9 cellular contexts compared by ENCODE assay signal in the genomic region with DNA sequence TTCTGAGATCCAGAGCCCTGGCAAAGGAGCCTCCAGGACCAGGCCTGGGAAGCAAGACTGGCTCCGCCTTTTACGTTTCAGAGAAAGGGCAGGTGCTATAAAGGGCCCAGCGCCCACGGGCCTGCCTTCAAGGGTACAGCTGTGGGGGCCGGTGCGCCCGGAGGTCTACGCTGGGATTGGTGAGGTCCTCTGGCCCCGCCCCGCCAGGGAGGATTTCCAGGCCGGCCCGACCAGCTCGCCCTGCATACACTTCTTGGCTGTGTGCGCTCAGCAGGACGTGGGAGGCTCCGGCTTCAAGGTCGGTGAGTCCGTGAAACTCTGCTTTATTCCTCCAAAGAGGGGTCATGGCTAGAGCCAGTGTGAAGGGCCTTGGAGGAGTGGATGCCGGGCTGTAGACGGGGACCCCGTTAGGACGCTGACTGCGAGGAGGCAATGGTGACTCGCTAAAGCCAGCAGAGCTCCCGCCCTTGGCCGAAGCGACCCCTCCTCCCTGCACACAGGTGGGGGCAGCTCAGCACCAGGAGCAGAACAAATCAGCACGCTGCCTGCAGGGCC. TPM values are rescaled to one million over a fixed set of nuclear protein-coding genes. Genes with fewer than 3 reads are reported as not detected.
DNase-seq lines count a peak whose midpoint lies in the region; ATAC-seq and TF ChIP-seq lines count a peak whose summit lies in the region.
"Had no signal": no experiment of that assay in that cellular context is flagged by ENCODE, and none has a peak within 500 bp of the region (broad histone marks: within the 10 kb centered on the region; RNA-seq: fewer than 3 reads in every experiment).

CKMT2 (plus strand) TSS at position 243 of the 555 bp plus-strand sequence. CDS start 17,811 bp downstream, outside the sequence.

- no peaks in the 10 kb centered on the region for H3K9me3 ChIP-seq in body of pancreas
- H3K9me3 ChIP-seq in psoas muscle: no peaks in the 10 kb centered on the region

- ATAC-seq in GM18907 (IDR thresholded peaks at IDR 0.05; ENCODE audit: unreplicated experiment) (peak; percentile 55), body of pancreas (peak; percentile 91), psoas muscle (peak; percentile 85 to 87 (median 86)), HG03442 (IDR thresholded peaks at IDR 0.05; ENCODE audit: unreplicated experiment) (no peak), HG02870 (IDR thresholded peaks at IDR 0.05; ENCODE audit: unreplicated experiment) (no peak)
- ATAC-seq: Panc1 had no signal

- POLR2A ChIA-PET in HEK293T (lab: Yijun Ruan, JAX): no interaction called here

- WGBS in body of pancreas, 2 donors: 2 to 7% methylated on average over 18 to 28 of the region's 28 CpGs
- 4% methylated on average over 28 of the region's 28 CpGs for WGBS in psoas muscle, 3 donors

- no peaks in the 10 kb centered on the region for H3K27me3 ChIP-seq in body of pancreas
- H3K27me3 ChIP-seq in psoas muscle (ENCODE audit: insufficient read depth in 3 of 3, low read length in 2 of 3): no peaks in the 10 kb centered on the region

- CTCF ChIA-PET in HEK293T (lab: Yijun Ruan, JAX): interaction anchor here (0.6 kb wide), 1 partner anchor 80 kb away, joined by 8 read pairs; no protein-coding TSS in a partner anchor

- H3K27ac ChIP-seq in body of pancreas (peak within 1 kb of the TSS in 3 of 4 donors; percentile 51 to 65 (median 52)), psoas muscle (peak within 1 kb of the TSS; percentile 98)

- H3K4me3 ChIP-seq in body of pancreas (no peak within 1 kb of the TSS), psoas muscle (peak within 1 kb of the TSS; percentile 78)

- H3K36me3 ChIP-seq in body of pancreas (replicated peaks in 1 of 2; ENCODE audit: insufficient read depth in 1 of 2, low read depth in 2 of 2) (no peaks in the 10 kb centered on the region), psoas muscle (ENCODE audit: insufficient read depth in 1 of 2, low read depth in 1 of 2) (peaks cover 0 to 4% of the 10 kb centered on the region in 2 donors)

- peak; percentile 23 to 67 (median 60) for TF ChIP-seq POLR2A in body of pancreas (IDR thresholded peaks at IDR 0.05)

- peaks cover 34% of the 10 kb centered on the region for H3K4me1 ChIP-seq in body of pancreas
- H3K4me1 ChIP-seq in psoas muscle: peaks cover 43% of the 10 kb centered on the region

- DNase-seq in body of pancreas (peak; percentile 74 to 90 (median 85)), hypothalamus (lab: John Stamatoyannopoulos, UW) (peak in 38 of 51 donors; percentile 14 to 67 (median 41)), psoas muscle (peak; percentile 90 to 94), HEK293T (ENCODE audit: extremely low spot score) (no peak), NCI-H345 treated with DMSO at 0.1 percent for 48 hours (lab: John Stamatoyannopoulos, UW; ENCODE audit: unreplicated experiment) (no peak)

- TF ChIP-seq CTCF in body of pancreas (IDR thresholded peaks at IDR 0.05) (no peak), psoas muscle (IDR thresholded peaks at IDR 0.05) (no peak)

- intact Hi-C loops in body of pancreas (cut with DNase I): no loop called here
- intact Hi-C loops in psoas muscle (cut with DNase I): no loop called here

TF ChIP-seq in HEK293T, 16 proteins besides CTCF, POLR2A, EP300 and RAD21:
- TF ChIP-seq HDGF (IDR thresholded peaks at IDR 0.05; ENCODE audit: borderline replicate concordance) (no peak), TARDBP (IDR thresholded peaks at IDR 0.05) (no peak), FOXM1 (IDR thresholded peaks at IDR 0.05; ENCODE audit: borderline replicate concordance) (no peak), ELF4 (IDR thresholded peaks at IDR 0.05) (no peak)

RNA-seq across cellular contexts. Expression of gene CKMT2, which starts in this region (rescaled TPM):
- 1 to 10 TPM; 3.9 to 4.9 TPM for total RNA-seq in body of pancreas
- 100 to 1,000 TPM; 517 to 907 (median 611) TPM for total RNA-seq in psoas muscle
- 1,000 to 10,000 TPM in 1 of 3 donors, 100 to 1,000 TPM in 2; 606 to 1,358 (median 830) TPM for polyA plus RNA-seq in psoas muscle

Comparison
In these comparisons a context has a peak if more than half of its experiments do, and no peak if none do; other contexts are left out.
1. RNA of gene CKMT2 (total RNA-seq): 517 to 907 TPM in psoas muscle; 3.9 to 4.9 TPM in body of pancreas; every median in the first group is over 10 times any median in the second.
2. ATAC-seq: peak in GM18907 (single experiment), body of pancreas (single experiment) and psoas muscle (4 of 4); none in HG03442 (single experiment) and HG02870 (single experiment).
3. DNase-seq: peak in body of pancreas (4 of 4), hypothalamus (38 of 51) and psoas muscle (2 of 2); none in HEK293T (single experiment) and NCI-H345 treated with DMSO at 0.1 percent for 48 hours (single experiment).